19 cellular contexts compared by ENCODE assay signal in the genomic region with DNA sequence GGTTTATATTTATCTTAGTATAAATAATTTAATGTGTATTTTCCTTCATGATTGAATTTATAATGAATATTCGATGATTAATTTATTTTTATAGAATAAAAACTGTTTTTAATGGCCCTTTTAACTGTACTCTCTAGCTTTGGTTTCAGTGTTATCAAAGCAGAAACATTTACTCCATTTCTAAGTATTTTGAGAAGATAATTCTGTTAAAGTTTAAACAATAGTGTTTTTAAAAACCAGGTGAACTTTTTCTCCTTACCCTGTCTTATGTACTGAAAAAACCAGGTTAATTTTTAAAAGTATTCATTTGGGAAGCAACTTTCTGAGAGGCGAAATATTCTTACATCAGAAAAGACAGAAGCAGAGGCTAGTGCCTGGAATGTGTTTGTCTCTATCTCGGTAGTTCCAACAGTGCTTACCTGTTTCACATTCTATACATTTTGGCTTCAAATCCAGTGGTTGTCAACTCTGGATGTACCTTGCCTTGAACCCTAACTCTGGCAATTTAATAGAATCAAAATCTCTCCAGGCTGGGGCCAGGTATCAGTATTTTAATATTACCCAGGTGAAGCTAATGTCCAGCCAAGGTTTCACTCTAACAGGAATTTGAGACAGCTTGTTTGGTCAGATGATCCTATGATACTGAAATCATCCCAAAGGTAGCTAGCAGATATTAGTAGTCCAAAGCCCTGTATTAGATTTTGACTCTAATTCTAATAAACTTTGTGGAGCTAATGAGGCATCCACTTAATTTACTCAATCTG.
"Had no signal": no experiment of that assay in that cellular context is flagged by ENCODE, and none has a peak within 500 bp of the region (broad histone marks: within the 10 kb centered on the region; RNA-seq: fewer than 3 reads in every experiment).

No MANE protein-coding gene starts in this region.

- H3K36me3 ChIP-seq: colonic mucosa, esophagus muscularis mucosa, neural progenitor cell, thoracic aorta, tibial nerve, upper lobe of left lung had no signal

- H3K4me1 ChIP-seq: colonic mucosa, esophagus muscularis mucosa, neural progenitor cell, psoas muscle, tibial nerve, upper lobe of left lung had no signal

- H3K4me3 ChIP-seq: colonic mucosa, esophagus muscularis mucosa, lung, mucosa of descending colon, neural progenitor cell, psoas muscle, skin epidermis, thoracic aorta, tibial nerve, upper lobe of left lung had no signal

- H3K27me3 ChIP-seq: colonic mucosa, esophagus muscularis mucosa, neural progenitor cell, tibial nerve, upper lobe of left lung had no signal

- H3K4me2 ChIP-seq: neural progenitor cell had no signal

- H3K27ac ChIP-seq: colonic mucosa, esophagus muscularis mucosa, neural progenitor cell, psoas muscle, skin epidermis, thoracic aorta, tibial nerve, upper lobe of left lung had no signal

- ATAC-seq: left ventricle myocardium superior; mucosa of descending colon; psoas muscle; right cardiac atrium; stimulated activated naive B cell treated with anti-CD40 and anti-IgM and Interleukin-4, amounts not matched to agents 10 μg/mL and 1 μg/mL and 100 μg/mL, for 72 hours had no signal

- H3K9me3 ChIP-seq: colonic mucosa, esophagus muscularis mucosa, mucosa of descending colon, psoas muscle, thoracic aorta, upper lobe of left lung had no signal

- H3K9ac ChIP-seq: neural progenitor cell had no signal

- DNase-seq: colonic mucosa; effector CD8-positive, alpha-beta T cell; foreskin melanocyte; islet precursor cell; left ventricle myocardium superior; mucosa of descending colon; naive B cell; psoas muscle; right cardiac atrium; stimulated activated CD4-positive, alpha-beta T cell treated with anti-CD3 and anti-CD28 coated beads, Interleukin-15, amount 100 ng/mL, for 24 hours; stimulated activated CD4-positive, alpha-beta T cell treated with anti-CD3 and anti-CD28 coated beads, Interleukin-2, amount 100 ng/mL, for 48 hours; stimulated activated naive B cell treated with anti-CD40 and anti-IgM and Interleukin-4, amounts not matched to agents 10 μg/mL and 1 μg/mL and 100 μg/mL, for 72 hours; upper lobe of left lung had no signal
